ENCODE assay signal across 8 cellular contexts in the genomic region with DNA sequence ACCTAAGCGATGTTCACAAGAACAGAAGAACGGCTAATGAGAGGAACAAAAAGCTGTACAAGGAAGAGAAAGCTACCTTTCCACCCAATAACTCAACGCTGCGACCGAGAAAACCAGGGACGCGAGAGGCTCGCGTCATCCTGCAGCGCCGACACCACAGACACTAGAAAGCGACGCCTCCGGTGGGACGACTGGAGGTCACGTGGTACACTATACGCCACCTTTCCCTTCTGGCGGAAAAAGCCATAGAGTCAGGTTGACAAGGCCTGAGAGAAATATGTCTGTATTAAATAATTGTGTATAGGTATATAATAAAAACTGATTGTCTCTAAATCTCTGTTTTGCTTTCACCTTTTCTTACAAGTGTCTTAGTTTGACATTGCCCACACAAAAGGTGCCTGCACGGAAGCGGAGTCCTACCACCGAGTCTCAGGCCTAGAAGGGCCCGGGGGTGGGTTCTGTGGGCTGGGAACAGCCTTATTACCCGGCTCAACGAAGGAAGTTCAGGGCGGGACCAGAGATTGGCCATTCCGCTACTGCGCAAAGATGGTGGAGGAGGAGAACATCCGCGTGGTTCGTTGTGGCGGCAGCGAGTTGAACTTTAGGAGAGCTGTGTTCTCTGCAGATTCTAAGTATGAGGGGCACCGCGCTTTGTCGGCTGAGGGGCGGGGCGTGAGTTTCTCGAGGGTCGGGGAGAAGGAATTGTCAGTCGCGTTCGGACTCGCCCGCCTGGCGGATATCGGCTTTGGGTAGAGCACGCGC. TPM values are rescaled to one million over a fixed set of nuclear protein-coding genes. Genes with fewer than 3 reads are reported as not detected.
A peak's percentile ranks its signal among the peaks of the same experiment; 100 is the strongest.
DNase-seq lines count a peak whose midpoint lies in the region; ATAC-seq and TF ChIP-seq lines count a peak whose summit lies in the region.

A gene (plus strand): TSS at position 528 of the 762 bp plus-strand sequence. CDS start 19 bp downstream, at position 547.

- H3K36me3 ChIP-seq in liver (ENCODE audit: control insufficient read depth in 4 of 4, insufficient read depth in 3 of 4, low read depth in 1 of 4, low read length in 3 of 4), result no peaks in the 10 kb centered on the region

- H3K27ac Mint-ChIP-seq in activated CD4-positive, alpha-beta memory T cell treated with anti-CD3 and anti-CD28 coated beads for 36 hours, result peak within 1 kb of the TSS; percentile 99

- no peak for TF ChIP-seq RAD21 in liver (IDR thresholded peaks at IDR 0.05)

- H3K27me3 ChIP-seq in dorsolateral prefrontal cortex (no peaks in the 10 kb centered on the region), liver (ENCODE audit: control insufficient read depth in 4 of 4, insufficient read depth in 4 of 4, low read length in 3 of 4) (no peaks in the 10 kb centered on the region)

- peaks cover 11% of the 10 kb centered on the region for H3K4me1 Mint-ChIP-seq in activated CD4-positive, alpha-beta memory T cell treated with anti-CD3 and anti-CD28 coated beads for 36 hours (ENCODE audit: low read depth)

- peaks cover 4 to 23% (median 16%) of the 10 kb centered on the region in 4 donors for H3K4me1 ChIP-seq in liver (ENCODE audit: control insufficient read depth in 4 of 4, insufficient read depth in 4 of 4, low read length in 3 of 4)

- H3K4me3 Mint-ChIP-seq in activated CD4-positive, alpha-beta memory T cell treated with anti-CD3 and anti-CD28 coated beads for 36 hours, result no peak within 1 kb of the TSS

- intact Hi-C loops in activated CD4-positive, alpha-beta memory T cell treated with anti-CD3 and anti-CD28 coated beads for 36 hours (cut with micrococcal nuclease), result loop anchor here (1.0 to 10.0 kb wide), 11 partner anchors 138 to 1281 kb away; a partner anchor contains a TSS
- intact Hi-C loops in dorsolateral prefrontal cortex (cut with DNase I), result loop anchor here in 1 of 2 donors (5.0 to 10.0 kb wide), 2 partner anchors 876 to 1356 kb away; a partner anchor contains a TSS

- peak within 1 kb of the TSS; percentile 52 to 99 (median 89) for H3K4me3 ChIP-seq in dorsolateral prefrontal cortex
- peak within 1 kb of the TSS; percentile 81 to 100 (median 88) for H3K4me3 ChIP-seq in liver (ENCODE audit: low read depth in 1 of 3, low read length in 3 of 3)

- TF ChIP-seq CTCF in dorsolateral prefrontal cortex (IDR thresholded peaks at IDR 0.05 in 54 of 56, conservative IDR thresholded peaks at IDR 0.05 in 2 of 56; ENCODE audit: low read depth in 1 of 56, partially characterized antibody in 56 of 56) (peak in 47 of 56 donors; percentile 5 to 71 (median 37)), liver (IDR thresholded peaks at IDR 0.05; ENCODE audit: low read depth, low read length, missing input control) (no peak)

- H3K27me3 Mint-ChIP-seq in activated CD4-positive, alpha-beta memory T cell treated with anti-CD3 and anti-CD28 coated beads for 36 hours, result no peaks in the 10 kb centered on the region

- POLR2A ChIA-PET in activated CD4-positive, alpha-beta memory T cell treated with anti-CD3 and anti-CD28 coated beads for 36 hours (lab: Charles Lee), result interaction anchor here (1.0 to 2.1 kb wide), 3 partner anchors 218 to 349 kb away, joined by 3 to 5 read pairs (median 3); a partner anchor contains a TSS

- peak; percentile 83 for ATAC-seq in GM19438 (IDR thresholded peaks at IDR 0.05; ENCODE audit: low read depth, unreplicated experiment)
- ATAC-seq in HG03575 (IDR thresholded peaks at IDR 0.05; ENCODE audit: extremely low read depth, insufficient number of reproducible peaks, low FRiP score, unreplicated experiment), result peak; percentile 52

- H3K9ac ChIP-seq in liver (ENCODE audit: low read depth in 1 of 2, low read length in 2 of 2), result peak within 1 kb of the TSS; percentile 89 to 91

- WGBS in liver, result under 1% methylated on average over 48 of the region's 48 CpGs

- H3K9me3 ChIP-seq in liver (ENCODE audit: control insufficient read depth in 4 of 4, low read length in 3 of 4), result no peaks in the 10 kb centered on the region

- no peaks in the 10 kb centered on the region for H3K9me3 Mint-ChIP-seq in activated CD4-positive, alpha-beta memory T cell treated with anti-CD3 and anti-CD28 coated beads for 36 hours

- H3K36me3 Mint-ChIP-seq in activated CD4-positive, alpha-beta memory T cell treated with anti-CD3 and anti-CD28 coated beads for 36 hours, result peaks cover 2% of the 10 kb centered on the region

- H3K27ac ChIP-seq in dorsolateral prefrontal cortex, result peak within 1 kb of the TSS; percentile 73 to 99 (median 93)
- peak within 1 kb of the TSS; percentile 64 to 91 for H3K27ac ChIP-seq in liver (ENCODE audit: low read depth in 1 of 2, low read length in 2 of 2)

- DNase-seq in CD1c-positive myeloid dendritic cell (ENCODE audit: extremely low spot score) (peak; percentile 96), NCI-H82 treated with DMSO at 0.1 percent for 48 hours (lab: John Stamatoyannopoulos, UW; ENCODE audit: unreplicated experiment) (peak; percentile 94), dorsolateral prefrontal cortex (peak; percentile 84 to 96 (median 92))
- DNase-seq in activated CD4-positive, alpha-beta memory T cell treated with anti-CD3 and anti-CD28 coated beads for 36 hours, result peak; percentile 94
- peak; percentile 96 for DNase-seq in stimulated activated CD4-positive, alpha-beta T cell treated with anti-CD3 and anti-CD28 coated beads, Interleukin-4, amount 100 ng/mL, for 24 hours

- CTCF ChIA-PET in activated CD4-positive, alpha-beta memory T cell treated with anti-CD3 and anti-CD28 coated beads for 36 hours (lab: Charles Lee), result interaction anchor here (1.1 to 1.2 kb wide), 2 partner anchors 137 to 298 kb away, joined by 3 read pairs; no protein-coding TSS in a partner anchor

TF ChIP-seq in liver, 16 proteins besides CTCF, POLR2A, EP300 and RAD21 (continues in another document):
- TF ChIP-seq HNF4G (IDR thresholded peaks at IDR 0.05), result no peak
- TF ChIP-seq YY1 (IDR thresholded peaks at IDR 0.05), result peak; percentile 97
- peak; percentile 64 for TF ChIP-seq SP1 (IDR thresholded peaks at IDR 0.05)
- TF ChIP-seq JUND (IDR thresholded peaks at IDR 0.05), result peak; percentile 16 to 44
- TF ChIP-seq, protein P1, sequence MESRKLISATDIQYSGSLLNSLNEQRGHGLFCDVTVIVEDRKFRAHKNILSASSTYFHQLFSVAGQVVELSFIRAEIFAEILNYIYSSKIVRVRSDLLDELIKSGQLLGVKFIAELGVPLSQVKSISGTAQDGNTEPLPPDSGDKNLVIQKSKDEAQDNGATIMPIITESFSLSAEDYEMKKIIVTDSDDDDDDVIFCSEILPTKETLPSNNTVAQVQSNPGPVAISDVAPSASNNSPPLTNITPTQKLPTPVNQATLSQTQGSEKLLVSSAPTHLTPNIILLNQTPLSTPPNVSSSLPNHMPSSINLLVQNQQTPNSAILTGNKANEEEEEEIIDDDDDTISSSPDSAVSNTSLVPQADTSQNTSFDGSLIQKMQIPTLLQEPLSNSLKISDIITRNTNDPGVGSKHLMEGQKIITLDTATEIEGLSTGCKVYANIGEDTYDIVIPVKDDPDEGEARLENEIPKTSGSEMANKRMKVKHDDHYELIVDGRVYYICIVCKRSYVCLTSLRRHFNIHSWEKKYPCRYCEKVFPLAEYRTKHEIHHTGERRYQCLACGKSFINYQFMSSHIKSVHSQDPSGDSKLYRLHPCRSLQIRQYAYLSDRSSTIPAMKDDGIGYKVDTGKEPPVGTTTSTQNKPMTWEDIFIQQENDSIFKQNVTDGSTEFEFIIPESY (IDR thresholded peaks at IDR 0.05), result peak; percentile 93
- TF ChIP-seq, protein P2, sequence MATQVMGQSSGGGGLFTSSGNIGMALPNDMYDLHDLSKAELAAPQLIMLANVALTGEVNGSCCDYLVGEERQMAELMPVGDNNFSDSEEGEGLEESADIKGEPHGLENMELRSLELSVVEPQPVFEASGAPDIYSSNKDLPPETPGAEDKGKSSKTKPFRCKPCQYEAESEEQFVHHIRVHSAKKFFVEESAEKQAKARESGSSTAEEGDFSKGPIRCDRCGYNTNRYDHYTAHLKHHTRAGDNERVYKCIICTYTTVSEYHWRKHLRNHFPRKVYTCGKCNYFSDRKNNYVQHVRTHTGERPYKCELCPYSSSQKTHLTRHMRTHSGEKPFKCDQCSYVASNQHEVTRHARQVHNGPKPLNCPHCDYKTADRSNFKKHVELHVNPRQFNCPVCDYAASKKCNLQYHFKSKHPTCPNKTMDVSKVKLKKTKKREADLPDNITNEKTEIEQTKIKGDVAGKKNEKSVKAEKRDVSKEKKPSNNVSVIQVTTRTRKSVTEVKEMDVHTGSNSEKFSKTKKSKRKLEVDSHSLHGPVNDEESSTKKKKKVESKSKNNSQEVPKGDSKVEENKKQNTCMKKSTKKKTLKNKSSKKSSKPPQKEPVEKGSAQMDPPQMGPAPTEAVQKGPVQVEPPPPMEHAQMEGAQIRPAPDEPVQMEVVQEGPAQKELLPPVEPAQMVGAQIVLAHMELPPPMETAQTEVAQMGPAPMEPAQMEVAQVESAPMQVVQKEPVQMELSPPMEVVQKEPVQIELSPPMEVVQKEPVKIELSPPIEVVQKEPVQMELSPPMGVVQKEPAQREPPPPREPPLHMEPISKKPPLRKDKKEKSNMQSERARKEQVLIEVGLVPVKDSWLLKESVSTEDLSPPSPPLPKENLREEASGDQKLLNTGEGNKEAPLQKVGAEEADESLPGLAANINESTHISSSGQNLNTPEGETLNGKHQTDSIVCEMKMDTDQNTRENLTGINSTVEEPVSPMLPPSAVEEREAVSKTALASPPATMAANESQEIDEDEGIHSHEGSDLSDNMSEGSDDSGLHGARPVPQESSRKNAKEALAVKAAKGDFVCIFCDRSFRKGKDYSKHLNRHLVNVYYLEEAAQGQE (IDR thresholded peaks at IDR 0.05), result peak; percentile 75
- peak; percentile 10 for TF ChIP-seq FOXA2 (IDR thresholded peaks at IDR 0.05)
- TF ChIP-seq FOXA1 (IDR thresholded peaks at IDR 0.05), result no peak
- TF ChIP-seq, protein P3, sequence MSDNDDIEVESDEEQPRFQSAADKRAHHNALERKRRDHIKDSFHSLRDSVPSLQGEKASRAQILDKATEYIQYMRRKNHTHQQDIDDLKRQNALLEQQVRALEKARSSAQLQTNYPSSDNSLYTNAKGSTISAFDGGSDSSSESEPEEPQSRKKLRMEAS (IDR thresholded peaks at IDR 0.05), result peak; percentile 29
- TF ChIP-seq TAF1 (conservative IDR thresholded peaks at IDR 0.05), result peak; percentile 87
- TF ChIP-seq EGR1 (IDR thresholded peaks at IDR 0.05; ENCODE audit: low read depth in 2 of 2), result peak; percentile 11 to 59
- peak in 1 of 2 donors; percentile 13 for TF ChIP-seq HNF4A (conservative IDR thresholded peaks at IDR 0.05)
- TF ChIP-seq, protein P4, sequence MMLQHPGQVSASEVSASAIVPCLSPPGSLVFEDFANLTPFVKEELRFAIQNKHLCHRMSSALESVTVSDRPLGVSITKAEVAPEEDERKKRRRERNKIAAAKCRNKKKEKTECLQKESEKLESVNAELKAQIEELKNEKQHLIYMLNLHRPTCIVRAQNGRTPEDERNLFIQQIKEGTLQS (IDR thresholded peaks at IDR 0.05), result peak; percentile 27
- TF ChIP-seq RXRA (IDR thresholded peaks at IDR 0.05), result peak in 1 of 2 donors; percentile 31
- peak; percentile 35 to 84 for TF ChIP-seq GABPA (IDR thresholded peaks at IDR 0.05 in 1 of 2, conservative IDR thresholded peaks at IDR 0.05 in 1 of 2)

RNA-seq across cellular contexts. Expression of the gene that starts here (rescaled TPM):
- total RNA-seq in activated CD4-positive, alpha-beta memory T cell treated with anti-CD3 and anti-CD28 coated beads for 36 hours, result 10 to 100 TPM; 66.4 to 68.8 TPM
- total RNA-seq in dorsolateral prefrontal cortex (10 to 100 TPM; 19.4 to 51.0 (median 38.0) TPM), liver (10 to 100 TPM; 21.7 to 24.5 TPM)
- polyA plus RNA-seq in liver, result 1 to 10 TPM; 7.9 to 8.5 TPM

Comparison
In these comparisons a context has a peak if more than half of its experiments do, and no peak if none do; other contexts are left out.
1. Peak in every context shown above with its lines: DNase-seq, ATAC-seq, H3K4me3 ChIP-seq and H3K27ac ChIP-seq.